ENCODE assay signal across 2 cellular contexts in genomic region chr11:7531011-7531410, GRCh38.
TF ChIP-seq lines count a peak whose summit lies in the region.

No MANE protein-coding gene starts in this region.

TF ChIP-seq in HepG2, 621 proteins besides CTCF, POLR2A, EP300 and RAD21:
- TF ChIP-seq ZMAT5 (CRISPR knock-in tag; IDR thresholded peaks at IDR 0.05; ENCODE audit: borderline replicate concordance, low read depth): no peak
- TF ChIP-seq E2F5 (CRISPR knock-in tag; conservative IDR thresholded peaks at IDR 0.05): no peak
- no peak for TF ChIP-seq SRY (CRISPR knock-in tag; IDR thresholded peaks at IDR 0.05)
- TF ChIP-seq ZNF33A (CRISPR knock-in tag; IDR thresholded peaks at IDR 0.05; ENCODE audit: borderline replicate concordance): no peak
- TF ChIP-seq PAXIP1 (CRISPR knock-in tag; conservative IDR thresholded peaks at IDR 0.05): no peak
- TF ChIP-seq CREB3 (CRISPR knock-in tag; IDR thresholded peaks at IDR 0.05): no peak

TF ChIP-seq in GM12878, 131 proteins besides CTCF, POLR2A, EP300 and RAD21 (continues in another document):
- TF ChIP-seq CEBPZ (IDR thresholded peaks at IDR 0.05; ENCODE audit: low read depth, low read length): no peak
- no peak for TF ChIP-seq PAX8 (IDR thresholded peaks at IDR 0.05)
- no peak for TF ChIP-seq RBBP5 (conservative IDR thresholded peaks at IDR 0.05)
- no peak for TF ChIP-seq CHD2 (IDR thresholded peaks at IDR 0.05; ENCODE audit: borderline replicate concordance, low read depth, low read length)
- no peak for TF ChIP-seq E4F1 (IDR thresholded peaks at IDR 0.05; ENCODE audit: borderline replicate concordance, partially characterized antibody)
- no peak for TF ChIP-seq USF2 (IDR thresholded peaks at IDR 0.05; ENCODE audit: borderline replicate concordance, low read depth, low read length)
- TF ChIP-seq BRCA1 (IDR thresholded peaks at IDR 0.05; ENCODE audit: low read depth, low read length): no peak
- no peak for TF ChIP-seq ZBTB33 (IDR thresholded peaks at IDR 0.05)
- TF ChIP-seq NR2F1 (conservative IDR thresholded peaks at IDR 0.05): peak; percentile 90
- 0 out of 3 replicates have a peak, but pooled peaks have one; percentile 41 for TF ChIP-seq POU2F2 (IDR thresholded peaks at IDR 0.05; ENCODE audit: borderline replicate concordance, low read depth, low read length)
- no peak for TF ChIP-seq BMI1 (IDR thresholded peaks at IDR 0.05; ENCODE audit: borderline replicate concordance)
- no peak for TF ChIP-seq MTA3 (IDR thresholded peaks at IDR 0.05; ENCODE audit: borderline replicate concordance, low read length)
- no peak for TF ChIP-seq TCF7 (IDR thresholded peaks at IDR 0.05; ENCODE audit: borderline replicate concordance)
- TF ChIP-seq FOXM1 (IDR thresholded peaks at IDR 0.05; ENCODE audit: low read depth, low read length): no peak
- no peak for TF ChIP-seq MEF2A (IDR thresholded peaks at IDR 0.05; ENCODE audit: insufficient read depth, low read depth, low read length)
- TF ChIP-seq MXI1 (IDR thresholded peaks at IDR 0.05; ENCODE audit: low read depth, low read length): no peak
- TF ChIP-seq IRF4 (IDR thresholded peaks at IDR 0.05; ENCODE audit: low read depth, low read length): no peak
- TF ChIP-seq TCF3 (IDR thresholded peaks at IDR 0.05; ENCODE audit: borderline replicate concordance, insufficient read depth, low read depth, low read length): no peak
- TF ChIP-seq GABPA (IDR thresholded peaks at IDR 0.05; ENCODE audit: low read depth): no peak
- no peak for TF ChIP-seq TARDBP (IDR thresholded peaks at IDR 0.05; ENCODE audit: borderline replicate concordance)
- TF ChIP-seq ZZZ3 (IDR thresholded peaks at IDR 0.05; ENCODE audit: control insufficient read depth, insufficient read length, low read depth): no peak
- TF ChIP-seq BCLAF1 (IDR thresholded peaks at IDR 0.05): no peak
- 0 out of 2 replicates have a peak, but pooled peaks have one; percentile 45 for TF ChIP-seq PAX5 (IDR thresholded peaks at IDR 0.05; ENCODE audit: borderline replicate concordance, low read depth, low read length)
- TF ChIP-seq NFIC (IDR thresholded peaks at IDR 0.05; ENCODE audit: low read depth, low read length): no peak; the same call in 1 of the 2 replicates
- no peak for TF ChIP-seq KDM1A (IDR thresholded peaks at IDR 0.05; ENCODE audit: borderline replicate concordance)
- TF ChIP-seq KLF5 (IDR thresholded peaks at IDR 0.05; ENCODE audit: partially characterized antibody): no peak
- no peak for TF ChIP-seq CEBPB (IDR thresholded peaks at IDR 0.05; ENCODE audit: borderline replicate concordance in 1 of 2, low read depth in 2 of 2, low read length in 2 of 2)
- TF ChIP-seq BCL3 (IDR thresholded peaks at IDR 0.05; ENCODE audit: borderline replicate concordance, insufficient read depth, low read depth, low read length, poor library complexity, severe bottlenecking): no peak
- no peak for TF ChIP-seq MLLT1 (IDR thresholded peaks at IDR 0.05)
- no peak for TF ChIP-seq RB1 (IDR thresholded peaks at IDR 0.05; ENCODE audit: borderline replicate concordance)
- no peak for TF ChIP-seq IRF5 (IDR thresholded peaks at IDR 0.05; ENCODE audit: borderline replicate concordance)
- TF ChIP-seq ATF2 (IDR thresholded peaks at IDR 0.05; ENCODE audit: low read length): no peak
- TF ChIP-seq USF1 (IDR thresholded peaks at IDR 0.05; ENCODE audit: borderline replicate concordance, extremely low read length, insufficient read depth, low read depth, low read length): no peak
- TF ChIP-seq IKZF2 (IDR thresholded peaks at IDR 0.05): peak; percentile 62 to 63
